In genomic region chr12:120759591-120760348, GRCh38 we compare ENCODE assay signal across 1 cellular context.
A peak's percentile ranks its signal among the peaks of the same experiment; 100 is the strongest.
TF ChIP-seq lines count a peak whose summit lies in the region.

No MANE protein-coding gene starts in this region.

TF ChIP-seq in HEK293, 187 proteins besides CTCF, POLR2A, EP300 and RAD21 (continued from another document):
- no peak for TF ChIP-seq ZNF148 (tag by site-specific recombination; IDR thresholded peaks at IDR 0.05; ENCODE audit: borderline replicate concordance)
- no peak for TF ChIP-seq ZNF341 (tag by site-specific recombination; IDR thresholded peaks at IDR 0.05; ENCODE audit: low read depth)
- no peak for TF ChIP-seq ZNF394 (tag by site-specific recombination; IDR thresholded peaks at IDR 0.05; ENCODE audit: borderline replicate concordance)
- TF ChIP-seq PRDM6 (tag by site-specific recombination; IDR thresholded peaks at IDR 0.05), result no peak
- TF ChIP-seq ZNF18 (tag by site-specific recombination; IDR thresholded peaks at IDR 0.05), result no peak
- TF ChIP-seq ZNF785 (tag by site-specific recombination; IDR thresholded peaks at IDR 0.05), result no peak
- TF ChIP-seq ATF2 (tag by site-specific recombination; IDR thresholded peaks at IDR 0.05; ENCODE audit: low read depth), result no peak
- no peak for TF ChIP-seq ZNF335 (tag by site-specific recombination; conservative IDR thresholded peaks at IDR 0.05)
- TF ChIP-seq ZNF624 (tag by site-specific recombination; IDR thresholded peaks at IDR 0.05), result no peak
- TF ChIP-seq WT1 (tag by site-specific recombination; IDR thresholded peaks at IDR 0.05), result peak; percentile 48; the same call in 1 of the 2 replicates
